8 cellular contexts compared by ENCODE assay signal in genomic region chr3:156126467-156126866, GRCh38. TPM values are rescaled to one million over a fixed set of nuclear protein-coding genes. Genes with fewer than 3 reads are reported as not detected.
"Had no signal": no experiment of that assay in that cellular context is flagged by ENCODE, and none has a peak within 500 bp of the region (broad histone marks: within the 10 kb centered on the region; RNA-seq: fewer than 3 reads in every experiment).

No MANE protein-coding gene starts in this region.

- DNase-seq: GM23248, GOT3, H7, H9, HCEC 1CT, HFFc6 had no signal

- H3K4me3 Mint-ChIP-seq: GM23338, H9, HFFc6 had no signal

- H3K4me3 ChIP-seq: GM23248, GM23338, HAP-1 had no signal

- H3K4me1 Mint-ChIP-seq: GM23338, H9 had no signal

- H3K4me1 ChIP-seq: HAP-1 had no signal

- H3K9me3 ChIP-seq: HAP-1 had no signal

- H3K36me3 ChIP-seq: HAP-1 had no signal

- H3K27ac ChIP-seq: GM23248 had no signal

- H3K9me3 Mint-ChIP-seq: GM23338, H9, HFFc6 had no signal

- H3K27ac Mint-ChIP-seq: GM23338, HFFc6 had no signal

RNA-seq across cellular contexts. Expression of gene KCNAB1, which starts 6.1 kb away (rescaled TPM):
- total RNA-seq: GM23248, HFFc6 had no signal
